In genomic region chr3:13776253-13777050, GRCh38 we compare ENCODE assay signal across 17 cellular contexts.
"Had no signal": no experiment of that assay in that cellular context is flagged by ENCODE, and none has a peak within 500 bp of the region (broad histone marks: within the 10 kb centered on the region; RNA-seq: fewer than 3 reads in every experiment).

No MANE protein-coding gene starts in this region.

- H3K27ac ChIP-seq: esophagus muscularis mucosa, prostate gland, right lobe of liver, suprapubic skin, upper lobe of left lung had no signal

- H3K4me1 ChIP-seq: esophagus muscularis mucosa, prostate gland, right lobe of liver, suprapubic skin, upper lobe of left lung had no signal

- H3K27me3 Mint-ChIP-seq: brain had no signal

- H3K4me3 ChIP-seq: esophagus muscularis mucosa, lung, prostate gland, right lobe of liver, suprapubic skin, upper lobe of left lung had no signal

- H3K4me3 Mint-ChIP-seq: activated naive CD8-positive, alpha-beta T cell; brain; natural killer cell; T-helper 1 cell treated with Interleukin-12 subunit alpha and Interleukin-12 subunit beta and Interleukin-4 antibody, amounts not matched to agents 30 μg/mL and 1 μg/mL, for 36 hours had no signal

- H3K27ac Mint-ChIP-seq: activated naive CD8-positive, alpha-beta T cell; brain; natural killer cell; T-helper 1 cell treated with Interleukin-12 subunit alpha and Interleukin-12 subunit beta and Interleukin-4 antibody, amounts not matched to agents 30 μg/mL and 1 μg/mL, for 36 hours had no signal

- H3K4me1 Mint-ChIP-seq: natural killer cell had no signal

- H3K9me3 ChIP-seq: esophagus muscularis mucosa, prostate gland, right lobe of liver, suprapubic skin, upper lobe of left lung had no signal

- H3K9me3 Mint-ChIP-seq: brain; natural killer cell; T-helper 1 cell treated with Interleukin-12 subunit alpha and Interleukin-12 subunit beta and Interleukin-4 antibody, amounts not matched to agents 30 μg/mL and 1 μg/mL, for 36 hours had no signal

- ATAC-seq: left colon, natural killer cell, right lobe of liver had no signal

- H3K27me3 ChIP-seq: right lobe of liver, upper lobe of left lung had no signal

- DNase-seq: activated CD4-positive, alpha-beta T cell treated with anti-CD3 and anti-CD28 coated beads, Interleukin-2, amount 50 U/mL, for 1 hour; amygdala; hypothalamus; left colon; natural killer cell; occipital lobe; stimulated activated CD4-positive, alpha-beta T cell treated with anti-CD3 and anti-CD28 coated beads, Interleukin-2, amount 100 ng/mL, for 24 hours; stimulated activated naive CD4-positive, alpha-beta T cell treated with Interleukin-2 at 50 U/mL for 16 hours; upper lobe of left lung had no signal

- H3K36me3 ChIP-seq: esophagus muscularis mucosa, prostate gland, right lobe of liver, suprapubic skin, upper lobe of left lung had no signal

- H3K36me3 Mint-ChIP-seq: activated naive CD8-positive, alpha-beta T cell; brain; natural killer cell had no signal
